ENCODE assay signal across 8 cellular contexts in the genomic region with DNA sequence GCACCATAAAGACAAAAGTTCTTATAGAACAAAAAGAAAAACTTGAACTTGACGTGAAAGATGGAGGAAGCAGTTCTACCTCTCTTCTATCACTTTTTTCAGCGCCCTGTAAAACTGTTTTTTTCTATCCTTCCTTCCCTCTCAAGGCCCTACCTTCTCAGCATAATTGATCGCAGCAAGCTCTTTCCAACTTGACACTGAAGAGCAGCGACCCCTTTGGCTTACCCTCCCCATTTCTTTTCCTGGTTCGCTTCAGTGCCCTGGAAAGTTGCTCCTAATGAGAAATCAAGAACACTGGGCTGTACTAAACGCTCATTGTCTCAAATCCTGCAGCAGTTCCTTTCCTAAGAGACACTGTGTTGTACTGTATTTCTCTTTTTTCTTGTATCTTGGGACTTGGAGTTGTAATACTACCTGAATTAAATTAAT.
DNase-seq lines count a peak whose midpoint lies in the region; ATAC-seq and TF ChIP-seq lines count a peak whose summit lies in the region.

No MANE protein-coding gene starts in this region.

- in situ Hi-C loops in ACHN (cut with HindIII; ENCODE audit: low pct_ligation_motif_present, low pct_unique_long_range_greater_than_20kb, low sequenced_read_pairs): no loop called here

- no peak for ATAC-seq in HG03565 (IDR thresholded peaks at IDR 0.05; ENCODE audit: unreplicated experiment)

- 17% methylated on average over 6 of the region's 6 CpGs for WGBS in prostate gland

- DNase-seq in EL: peak; percentile 34
- DNase-seq in NCI-H2171 treated with DMSO at 0.1 percent for 48 hours (lab: John Stamatoyannopoulos, UW): peak; percentile 62
- peak; percentile 54 for DNase-seq in fibroblast of peridontal ligament (ENCODE audit: extremely low read depth)
- DNase-seq in prostate gland (ENCODE audit: low spot score): no peak
- DNase-seq in ACHN: no peak
- no peak for DNase-seq in NCI-H1436 (lab: John Stamatoyannopoulos, UW)
- no peak for DNase-seq in epidermal melanocyte (ENCODE audit: insufficient read length, low spot score)

- no peaks in the 10 kb centered on the region for H3K4me1 ChIP-seq in prostate gland (replicated peaks)

- no peak for TF ChIP-seq CTCF in prostate gland (IDR thresholded peaks at IDR 0.05)

- intact Hi-C loops in prostate gland (cut with DNase I): no loop called here

- H3K27me3 ChIP-seq in prostate gland (replicated peaks; ENCODE audit: insufficient read depth): no peaks in the 10 kb centered on the region

- no peaks in the 10 kb centered on the region for H3K9me3 ChIP-seq in prostate gland

- no peak for TF ChIP-seq POLR2A in prostate gland (IDR thresholded peaks at IDR 0.05)

- no peaks in the 10 kb centered on the region for H3K36me3 ChIP-seq in prostate gland

- peak overlapping the region; percentile 61 to 72 for H3K27ac ChIP-seq in prostate gland

- peak overlapping the region; percentile 65 to 69 for H3K4me3 ChIP-seq in prostate gland

Comparison
In these comparisons a context has a peak if more than half of its experiments do, and no peak if none do; other contexts are left out.
1. DNase-seq: peak in EL (single experiment), NCI-H2171 treated with DMSO at 0.1 percent for 48 hours (single experiment) and fibroblast of peridontal ligament (single experiment); none in prostate gland (single experiment), ACHN (single experiment), NCI-H1436 (single experiment) and epidermal melanocyte (single experiment).